In genomic region chr4:53654300-53654758, GRCh38 we compare ENCODE assay signal across 1 cellular context.
TF ChIP-seq lines count a peak whose summit lies in the region.

No MANE protein-coding gene starts in this region.

TF ChIP-seq in GM12878, 131 proteins besides CTCF, POLR2A, EP300 and RAD21 (continued from another document):
- peak; percentile 83 for TF ChIP-seq RELB (IDR thresholded peaks at IDR 0.05; ENCODE audit: low read depth)
- TF ChIP-seq ZBED1 (IDR thresholded peaks at IDR 0.05; ENCODE audit: borderline replicate concordance): peak; percentile 29; the same call in 1 of the 2 replicates
- TF ChIP-seq RAD51 (IDR thresholded peaks at IDR 0.05): no peak; the same call in 1 of the 2 replicates
- peak; percentile 55 for TF ChIP-seq CUX1 (IDR thresholded peaks at IDR 0.05; ENCODE audit: insufficient replicate concordance, low read depth, low read length)
- TF ChIP-seq SMC3 (IDR thresholded peaks at IDR 0.05; ENCODE audit: borderline replicate concordance, low read length): peak; percentile 9; the same call in 1 of the 2 replicates
- TF ChIP-seq DPF2 (IDR thresholded peaks at IDR 0.05): no peak
- peak; percentile 35 for TF ChIP-seq KLF5 (IDR thresholded peaks at IDR 0.05; ENCODE audit: partially characterized antibody)
- no peak for TF ChIP-seq PBX3 (IDR thresholded peaks at IDR 0.05; ENCODE audit: insufficient replicate concordance, low read depth, low read length)
- peak; percentile 34; the same call in 1 of the 2 replicates for TF ChIP-seq YY1 (IDR thresholded peaks at IDR 0.05; ENCODE audit: low read depth, low read length)
- TF ChIP-seq ZBTB4 (CRISPR knock-in tag; IDR thresholded peaks at IDR 0.05): no peak
- TF ChIP-seq RUNX3 (IDR thresholded peaks at IDR 0.05; ENCODE audit: low read length): peak; percentile 60; the same call in 1 of the 2 replicates
- TF ChIP-seq EED (IDR thresholded peaks at IDR 0.05; ENCODE audit: low read depth): peak; percentile 60
- TF ChIP-seq ATF2 (IDR thresholded peaks at IDR 0.05; ENCODE audit: low read length): no peak
- no peak for TF ChIP-seq CEBPB (IDR thresholded peaks at IDR 0.05; ENCODE audit: borderline replicate concordance in 1 of 2, low read depth in 2 of 2, low read length in 2 of 2)
- TF ChIP-seq CHD1 (IDR thresholded peaks at IDR 0.05; ENCODE audit: low read depth, low read length): no peak
- peak; percentile 35; the same call in 1 of the 2 replicates for TF ChIP-seq FOXM1 (IDR thresholded peaks at IDR 0.05; ENCODE audit: low read depth, low read length)
- no peak for TF ChIP-seq CEBPZ (IDR thresholded peaks at IDR 0.05; ENCODE audit: low read depth, low read length)
- peak; percentile 7 for TF ChIP-seq SKIL (IDR thresholded peaks at IDR 0.05; ENCODE audit: low read depth, poor library complexity, severe bottlenecking)
- TF ChIP-seq IKZF2 (IDR thresholded peaks at IDR 0.05): peak; percentile 58 to 68; a peak in 2 of 4 replicates
- peak; percentile 55; the same call in 1 of the 2 replicates for TF ChIP-seq MXI1 (IDR thresholded peaks at IDR 0.05; ENCODE audit: low read depth, low read length)
- TF ChIP-seq HCFC1 (IDR thresholded peaks at IDR 0.05; ENCODE audit: low read length): no peak
- no peak for TF ChIP-seq BHLHE40 (IDR thresholded peaks at IDR 0.05; ENCODE audit: borderline replicate concordance in 1 of 2, low read depth in 2 of 2, low read length in 1 of 2)
- peak; percentile 25; the same call in 1 of the 2 replicates for TF ChIP-seq CREB1 (IDR thresholded peaks at IDR 0.05; ENCODE audit: low read depth)
- TF ChIP-seq TAF1 (IDR thresholded peaks at IDR 0.05; ENCODE audit: borderline replicate concordance, low read depth, low read length): no peak
- 0 out of 2 replicates have a peak, but pooled peaks have one; percentile 34 for TF ChIP-seq BCL11A (IDR thresholded peaks at IDR 0.05; ENCODE audit: low read depth, low read length)
- TF ChIP-seq RELA (IDR thresholded peaks at IDR 0.05; ENCODE audit: borderline replicate concordance, partially characterized antibody): peak; percentile 88
- TF ChIP-seq POU2F2 (IDR thresholded peaks at IDR 0.05; ENCODE audit: borderline replicate concordance, low read depth, low read length): peak; percentile 42; the same call in 1 of the 3 replicates
- no peak for TF ChIP-seq RFX5 (IDR thresholded peaks at IDR 0.05; ENCODE audit: low read depth, low read length)
- peak; percentile 13; the same call in 1 of the 2 replicates for TF ChIP-seq ATF7 (IDR thresholded peaks at IDR 0.05; ENCODE audit: low read depth)
- TF ChIP-seq ZNF274 (IDR thresholded peaks at IDR 0.05; ENCODE audit: insufficient read depth, insufficient read length): no peak
- TF ChIP-seq IKZF1 (conservative IDR thresholded peaks at IDR 0.05): peak; percentile 55
- no peak for TF ChIP-seq USF1 (IDR thresholded peaks at IDR 0.05; ENCODE audit: borderline replicate concordance, extremely low read length, insufficient read depth, low read depth, low read length)
- peak; percentile 55; the same call in 1 of the 2 replicates for TF ChIP-seq NFIC (IDR thresholded peaks at IDR 0.05; ENCODE audit: low read depth, low read length)
